In genomic region chr3:119977353-119977752, GRCh38 we compare ENCODE assay signal across 23 cellular contexts.
DNase-seq lines count a peak whose midpoint lies in the region; ATAC-seq, FAIRE-seq and TF ChIP-seq lines count a peak whose summit lies in the region.
"Had no signal": no experiment of that assay in that cellular context is flagged by ENCODE, and none has a peak within 500 bp of the region (broad histone marks: within the 10 kb centered on the region; RNA-seq: fewer than 3 reads in every experiment).

No MANE protein-coding gene starts in this region.

- ATAC-seq in Right ventricle myocardium superior (ENCODE audit: poor library complexity): peak; percentile 73
- ATAC-seq in Right ventricle myocardium inferior: no peak
- ATAC-seq in RWPE2 (ENCODE audit: low read depth): no peak
- no peak for ATAC-seq in GM19467 (IDR thresholded peaks at IDR 0.05; ENCODE audit: unreplicated experiment)
- ATAC-seq: K562, Panc1 had no signal

- no peaks in the 10 kb centered on the region for H3K27me3 ChIP-seq in RWPE2 (ENCODE audit: insufficient read depth, poor library complexity, severe bottlenecking)
- no peaks in the 10 kb centered on the region for H3K27me3 ChIP-seq in small intestine (ENCODE audit: control insufficient read depth in 2 of 2, insufficient read depth in 2 of 2, low read length in 2 of 2)
- H3K27me3 ChIP-seq: BE2C had no signal

- H3K4me3 ChIP-seq in RWPE2 (ENCODE audit: severe bottlenecking) (no peak overlapping the region), small intestine (ENCODE audit: low read depth in 1 of 2, low read length in 2 of 2) (no peak overlapping the region)
- H3K4me3 ChIP-seq: K562 had no signal

- H3K4me1 ChIP-seq in RWPE2 (ENCODE audit: insufficient read depth, poor library complexity, severe bottlenecking) (peaks cover 45% of the 10 kb centered on the region), small intestine (ENCODE audit: control insufficient read depth in 2 of 2, insufficient read depth in 1 of 2, low read depth in 1 of 2, low read length in 1 of 2) (no peaks in the 10 kb centered on the region)
- H3K4me1 ChIP-seq: BE2C had no signal

- intact Hi-C loops in Right ventricle myocardium superior (cut with DNase I): no loop called here
- intact Hi-C loops in Right ventricle myocardium inferior (cut with DNase I): loop anchor here (5.0 kb wide), 1 partner anchor 115 kb away; the partner anchor contains the start of gene GSK3B

- H3K27ac ChIP-seq in RWPE2 (ENCODE audit: poor library complexity, severe bottlenecking) (peak overlapping the region; percentile 23), small intestine (ENCODE audit: low read depth in 1 of 2, low read length in 1 of 2) (no peak overlapping the region)
- H3K27ac ChIP-seq: RWPE1 had no signal

- TF ChIP-seq CTCF in RWPE2 (IDR thresholded peaks at IDR 0.05; ENCODE audit: poor library complexity, severe bottlenecking): no peak

- 69 to 76% (median 73%) methylated on average over 1 of the region's 1 CpG for WGBS in small intestine, 3 donors

- DNase-seq in Right ventricle myocardium superior (no peak), Right ventricle myocardium inferior (ENCODE audit: missing footprints) (no peak), RWPE2 (ENCODE audit: low spot score) (no peak), iPS-NIHi11 (ENCODE audit: low spot score) (peak; percentile 14), small intestine (no peak), kidney glomerular epithelial cell (lab: John Stamatoyannopoulos, UW) (no peak), OCI-M1 (lab: John Stamatoyannopoulos, UW) (no peak)
- DNase-seq: 8988T, ACHN, BE2C, Calu3, DMS79 treated with DMSO at 0.1 percent for 48 hours, GF-D8, NCI-H2029, NCI-H446 treated with DMSO at 0.1 percent for 48 hours, NCI-H526, SK-N-SH had no signal

- FAIRE-seq in small intestine (lab: Jason Lieb, UNC): peak; percentile 26
- FAIRE-seq: GM12892, HTR-8/SVneo, K562 had no signal

- H3K9me3 ChIP-seq in RWPE2 (ENCODE audit: severe bottlenecking) (no peaks in the 10 kb centered on the region), small intestine (ENCODE audit: control insufficient read depth, low read depth) (no peaks in the 10 kb centered on the region)
- H3K9me3 ChIP-seq: BE2C, SK-N-SH had no signal

- peaks cover 23% of the 10 kb centered on the region for H3K36me3 ChIP-seq in RWPE2 (ENCODE audit: low read depth)
- H3K36me3 ChIP-seq in small intestine (ENCODE audit: control insufficient read depth in 2 of 2, insufficient read depth in 2 of 2, low read length in 2 of 2): no peaks in the 10 kb centered on the region
